1 cellular context compared by ENCODE assay signal in the genomic region with DNA sequence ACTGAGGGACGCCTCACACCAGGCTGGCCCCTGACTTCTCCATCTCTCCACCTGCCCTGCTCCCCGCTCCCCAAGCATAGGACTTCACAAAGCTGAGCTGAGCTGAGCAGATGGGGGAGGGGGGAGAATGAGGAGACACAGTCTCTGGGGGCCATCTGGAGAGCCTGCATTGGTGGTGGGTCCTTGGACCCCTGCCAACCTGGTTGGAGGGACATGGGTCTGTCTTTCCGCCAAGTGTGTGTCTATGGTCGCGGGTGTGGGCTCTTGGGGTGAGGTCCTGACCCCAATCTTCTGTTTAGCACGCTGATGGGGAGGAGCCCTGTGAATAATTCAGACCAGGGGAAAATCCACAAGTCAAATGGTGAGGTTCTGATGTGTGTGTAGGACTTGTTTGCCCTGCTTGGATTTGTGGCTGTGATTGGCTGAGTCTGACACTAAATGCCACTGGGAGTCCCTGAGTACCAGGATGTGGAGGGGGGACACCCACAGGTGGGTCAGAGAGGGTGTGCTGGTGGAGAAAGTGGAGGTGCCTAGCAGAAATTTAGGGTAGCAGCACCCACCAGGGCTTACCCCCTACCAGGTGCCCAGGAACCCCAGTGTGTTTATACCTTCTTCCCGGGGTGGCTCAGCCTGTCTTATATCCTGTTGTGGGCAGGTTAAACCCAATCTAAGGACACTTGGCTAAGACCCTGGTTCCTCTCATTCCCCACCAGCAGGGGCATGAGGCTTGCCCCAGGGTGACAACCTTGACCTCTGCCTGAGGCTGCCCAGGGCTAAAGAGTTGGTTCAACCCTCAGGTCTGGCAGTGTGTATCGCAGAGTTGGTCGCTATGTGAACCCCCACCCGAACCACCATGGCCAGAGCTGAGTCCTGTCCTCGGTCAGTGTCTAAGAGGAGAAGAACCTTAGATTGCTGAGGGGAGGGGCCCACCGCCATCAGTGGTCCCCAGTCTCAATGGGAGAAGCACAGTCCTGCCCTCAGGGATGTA.
TF ChIP-seq lines count a peak whose summit lies in the region.

No MANE protein-coding gene starts in this region.

TF ChIP-seq in K562, 482 proteins besides CTCF, POLR2A, EP300 and RAD21:
- TF ChIP-seq, protein P1, sequence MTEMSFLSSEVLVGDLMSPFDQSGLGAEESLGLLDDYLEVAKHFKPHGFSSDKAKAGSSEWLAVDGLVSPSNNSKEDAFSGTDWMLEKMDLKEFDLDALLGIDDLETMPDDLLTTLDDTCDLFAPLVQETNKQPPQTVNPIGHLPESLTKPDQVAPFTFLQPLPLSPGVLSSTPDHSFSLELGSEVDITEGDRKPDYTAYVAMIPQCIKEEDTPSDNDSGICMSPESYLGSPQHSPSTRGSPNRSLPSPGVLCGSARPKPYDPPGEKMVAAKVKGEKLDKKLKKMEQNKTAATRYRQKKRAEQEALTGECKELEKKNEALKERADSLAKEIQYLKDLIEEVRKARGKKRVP (CRISPR knock-in tag; IDR thresholded peaks at IDR 0.05), result no peak
- no peak for TF ChIP-seq ZNF830 (CRISPR knock-in tag; IDR thresholded peaks at IDR 0.05)
- no peak for TF ChIP-seq FIP1L1 (IDR thresholded peaks at IDR 0.05; ENCODE audit: low read depth, low read length, poor library complexity, severe bottlenecking)
- no peak for TF ChIP-seq ESRRB (CRISPR knock-in tag; IDR thresholded peaks at IDR 0.05; ENCODE audit: borderline replicate concordance)
- TF ChIP-seq C11orf30 (IDR thresholded peaks at IDR 0.05; ENCODE audit: low read depth), result no peak
- no peak for TF ChIP-seq EWSR1 (IDR thresholded peaks at IDR 0.05; ENCODE audit: borderline replicate concordance, low read depth, partially characterized antibody)
- no peak for TF ChIP-seq CEBPB (tag; IDR thresholded peaks at IDR 0.05)
- TF ChIP-seq ZNF175 (CRISPR knock-in tag; IDR thresholded peaks at IDR 0.05; ENCODE audit: low read depth), result no peak
- TF ChIP-seq TCF3 (CRISPR knock-in tag; IDR thresholded peaks at IDR 0.05), result no peak
- TF ChIP-seq NFIC (IDR thresholded peaks at IDR 0.05), result peak; percentile 77
- no peak for TF ChIP-seq DDX20 (tag; IDR thresholded peaks at IDR 0.05; ENCODE audit: low read depth)
- TF ChIP-seq ZFP30 (CRISPR knock-in tag; IDR thresholded peaks at IDR 0.05; ENCODE audit: borderline replicate concordance), result no peak
- peak; percentile 52 to 73 for TF ChIP-seq KDM1A (IDR thresholded peaks at IDR 0.05)
- TF ChIP-seq, protein P2, sequence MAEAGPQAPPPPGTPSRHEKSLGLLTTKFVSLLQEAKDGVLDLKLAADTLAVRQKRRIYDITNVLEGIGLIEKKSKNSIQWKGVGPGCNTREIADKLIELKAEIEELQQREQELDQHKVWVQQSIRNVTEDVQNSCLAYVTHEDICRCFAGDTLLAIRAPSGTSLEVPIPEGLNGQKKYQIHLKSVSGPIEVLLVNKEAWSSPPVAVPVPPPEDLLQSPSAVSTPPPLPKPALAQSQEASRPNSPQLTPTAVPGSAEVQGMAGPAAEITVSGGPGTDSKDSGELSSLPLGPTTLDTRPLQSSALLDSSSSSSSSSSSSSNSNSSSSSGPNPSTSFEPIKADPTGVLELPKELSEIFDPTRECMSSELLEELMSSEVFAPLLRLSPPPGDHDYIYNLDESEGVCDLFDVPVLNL (CRISPR knock-in tag; IDR thresholded peaks at IDR 0.05; ENCODE audit: low read depth), result no peak
- peak; percentile 88 for TF ChIP-seq NR1H2 (CRISPR knock-in tag; IDR thresholded peaks at IDR 0.05)
- TF ChIP-seq MAZ (CRISPR knock-in tag; conservative IDR thresholded peaks at IDR 0.05 in 1 of 2, IDR thresholded peaks at IDR 0.05 in 1 of 2), result no peak
- TF ChIP-seq MBD2 (IDR thresholded peaks at IDR 0.05; ENCODE audit: borderline replicate concordance, low read depth), result no peak
- 0 out of 2 replicates have a peak, but pooled peaks have one; percentile 20 for TF ChIP-seq KAT7 (CRISPR knock-in tag; IDR thresholded peaks at IDR 0.05; ENCODE audit: borderline replicate concordance)
